ENCODE assay signal across 9 cellular contexts in genomic region chr1:117061986-117062415, GRCh38. TPM values are rescaled to one million over a fixed set of nuclear protein-coding genes. Genes with fewer than 3 reads are reported as not detected.
DNase-seq lines count a peak whose midpoint lies in the region; ATAC-seq lines count a peak whose summit lies in the region.
"Had no signal": no experiment of that assay in that cellular context is flagged by ENCODE, and none has a peak within 500 bp of the region (broad histone marks: within the 10 kb centered on the region; RNA-seq: fewer than 3 reads in every experiment).

No MANE protein-coding gene starts in this region.

- peaks cover 4 to 45% of the 10 kb centered on the region in 2 donors for H3K36me3 ChIP-seq in neuronal stem cell (replicated peaks in 1 of 2; ENCODE audit: control insufficient read depth in 2 of 2, insufficient read depth in 2 of 2, low read length in 2 of 2)

- H3K36me3 Mint-ChIP-seq in activated naive CD4-positive, alpha-beta T cell treated with anti-CD3 and anti-CD28 coated beads for 36 hours (ENCODE audit: low read depth): peaks cover 47% of the 10 kb centered on the region

- H3K27ac Mint-ChIP-seq in activated naive CD4-positive, alpha-beta T cell treated with anti-CD3 and anti-CD28 coated beads for 36 hours: no peak overlapping the region

- no peak overlapping the region for H2BK15ac ChIP-seq in neuronal stem cell (ENCODE audit: low read length)

- peaks cover 2% of the 10 kb centered on the region for H3K79me1 ChIP-seq in neuronal stem cell (ENCODE audit: low read depth, low read length)

- intact Hi-C loops in activated naive CD4-positive, alpha-beta T cell treated with anti-CD3 and anti-CD28 coated beads for 36 hours (cut with micrococcal nuclease): loop anchor here (1.0 to 10.0 kb wide), 11 partner anchors 15 to 910 kb away; partner anchors contain the start of genes GDAP2, TENT5C and WDR3

- H3K4me3 ChIP-seq in skeletal muscle cell (ENCODE audit: low read depth, low read length): no peak overlapping the region
- no peak overlapping the region for H3K4me3 ChIP-seq in neuronal stem cell (ENCODE audit: low read length in 2 of 2)

- no peaks in the 10 kb centered on the region for H3K27me3 Mint-ChIP-seq in activated naive CD4-positive, alpha-beta T cell treated with anti-CD3 and anti-CD28 coated beads for 36 hours (ENCODE audit: low read depth)

- peaks cover 43% of the 10 kb centered on the region for H3K4me1 Mint-ChIP-seq in activated naive CD4-positive, alpha-beta T cell treated with anti-CD3 and anti-CD28 coated beads for 36 hours (ENCODE audit: low read depth)

- H3K27me3 ChIP-seq in neuronal stem cell (ENCODE audit: control insufficient read depth in 3 of 3, insufficient read depth in 3 of 3, low read depth in 1 of 3, low read length in 3 of 3): no peaks in the 10 kb centered on the region

- H3K4me3 Mint-ChIP-seq in activated naive CD4-positive, alpha-beta T cell treated with anti-CD3 and anti-CD28 coated beads for 36 hours: peak overlapping the region; percentile 52

- H4K8ac ChIP-seq in neuronal stem cell (ENCODE audit: low read depth, low read length): no peak overlapping the region

- no CpG with 5 or more reads among the region's 2 CpGs for WGBS in neuronal stem cell (ENCODE audit: extremely low coverage in 2 of 2, insufficient read length in 2 of 2, insufficient replicate concordance in 1 of 2), 2 donors

- H2AFZ ChIP-seq in neuronal stem cell (ENCODE audit: low read length): no peak overlapping the region

- H3K14ac ChIP-seq in neuronal stem cell (ENCODE audit: low read length): no peak overlapping the region

- H3K18ac ChIP-seq in neuronal stem cell (ENCODE audit: low read length): no peak overlapping the region

- no peak overlapping the region for H3K27ac ChIP-seq in neuronal stem cell (replicated peaks; ENCODE audit: low read length)
- H3K27ac ChIP-seq: C4-2B had no signal

- no peak overlapping the region for H2BK120ac ChIP-seq in neuronal stem cell (ENCODE audit: low read depth, low read length)

- no peaks in the 10 kb centered on the region for H3K9me3 Mint-ChIP-seq in activated naive CD4-positive, alpha-beta T cell treated with anti-CD3 and anti-CD28 coated beads for 36 hours

- no peak overlapping the region for H3K23ac ChIP-seq in neuronal stem cell (ENCODE audit: low read depth, low read length, poor library complexity)

- CTCF ChIA-PET in activated naive CD4-positive, alpha-beta T cell treated with anti-CD3 and anti-CD28 coated beads for 36 hours (lab: Charles Lee): interaction anchor here (0.6 to 3.6 kb wide), 8 partner anchors 16 to 645 kb away, joined by 3 to 15 read pairs (median 4); no protein-coding TSS in a partner anchor

- H3K9me3 ChIP-seq in neuronal stem cell (replicated peaks in 1 of 2; ENCODE audit: control insufficient read depth in 2 of 2, insufficient read depth in 1 of 2, low read depth in 1 of 2, low read length in 2 of 2): peaks cover 0 to 2% of the 10 kb centered on the region in 2 donors

- no peak overlapping the region for H2AK5ac ChIP-seq in neuronal stem cell (ENCODE audit: low read depth, low read length)

- peak; percentile 19 for ATAC-seq in HG03354 (IDR thresholded peaks at IDR 0.05; ENCODE audit: poor library complexity, severe bottlenecking, unreplicated experiment)

- H4K91ac ChIP-seq in neuronal stem cell (ENCODE audit: low read depth, low read length, poor library complexity): no peak overlapping the region

- H3K9ac ChIP-seq in neuronal stem cell (ENCODE audit: low read depth, low read length, poor library complexity): no peak overlapping the region

- DNase-seq in activated CD4-positive, alpha-beta T cell treated with anti-CD3 and anti-CD28 coated beads for 4 hours: peak; percentile 27 to 33
- DNase-seq in activated CD4-positive, alpha-beta T cell treated with anti-CD3 and anti-CD28 coated beads, Interleukin-2, amount 50 U/mL, for 1 hour: no peak
- peak; percentile 70 for DNase-seq in activated naive CD4-positive, alpha-beta T cell treated with anti-CD3 and anti-CD28 coated beads for 36 hours
- DNase-seq in skeletal muscle cell (ENCODE audit: low read depth): peak; percentile 36
- DNase-seq in neuronal stem cell (ENCODE audit: low spot score): no peak
- no peak for DNase-seq in Ammon's horn (ENCODE audit: low spot score)
- no peak for DNase-seq in COR-L47 (lab: John Stamatoyannopoulos, UW)

- H2BK12ac ChIP-seq in neuronal stem cell (ENCODE audit: low read length): no peak overlapping the region

- H3K4me1 ChIP-seq in neuronal stem cell (ENCODE audit: control insufficient read depth in 2 of 2, insufficient read depth in 1 of 2, low read depth in 1 of 2, low read length in 2 of 2): peaks cover 0 to 2% of the 10 kb centered on the region in 2 donors

- H2BK5ac ChIP-seq in neuronal stem cell (ENCODE audit: low read length): no peak overlapping the region

- no peak overlapping the region for H3K4me2 ChIP-seq in neuronal stem cell (ENCODE audit: insufficient read depth, low read length, poor library complexity, severe bottlenecking)

- no peak overlapping the region for H3K4ac ChIP-seq in neuronal stem cell (ENCODE audit: low read length)

RNA-seq across cellular contexts. Expression of gene TTF2, which starts 1.9 kb away (rescaled TPM):
- 100 to 1,000 TPM; 113 to 122 TPM for total RNA-seq in activated naive CD4-positive, alpha-beta T cell treated with anti-CD3 and anti-CD28 coated beads for 36 hours
- 11.5 TPM for polyA plus RNA-seq in neuronal stem cell (2013, experiment 1 of 2)
- polyA plus RNA-seq in neuronal stem cell (2013, experiment 2 of 2): 11.6 TPM

RNA-seq across cellular contexts. Expression of gene TRIM45, which starts 59.5 kb away (rescaled TPM):
- total RNA-seq in activated naive CD4-positive, alpha-beta T cell treated with anti-CD3 and anti-CD28 coated beads for 36 hours: under 1 TPM; 0.17 TPM
- polyA plus RNA-seq in neuronal stem cell (2013, experiment 1 of 2): 19.1 TPM
- polyA plus RNA-seq in neuronal stem cell (2013, experiment 2 of 2): 19.2 TPM

Comparison
In these comparisons a context has a peak if more than half of its experiments do, and no peak if none do; other contexts are left out.
1. DNase-seq: peak in activated CD4-positive, alpha-beta T cell treated with anti-CD3 and anti-CD28 coated beads for 4 hours (2 of 2), activated naive CD4-positive, alpha-beta T cell treated with anti-CD3 and anti-CD28 coated beads for 36 hours (single experiment) and skeletal muscle cell (single experiment); none in activated CD4-positive, alpha-beta T cell treated with anti-CD3 and anti-CD28 coated beads, Interleukin-2, amount 50 U/mL, for 1 hour (single experiment), neuronal stem cell (single experiment), Ammon's horn (single experiment) and COR-L47 (single experiment).